ENCODE assay signal across 2 cellular contexts in the genomic region with DNA sequence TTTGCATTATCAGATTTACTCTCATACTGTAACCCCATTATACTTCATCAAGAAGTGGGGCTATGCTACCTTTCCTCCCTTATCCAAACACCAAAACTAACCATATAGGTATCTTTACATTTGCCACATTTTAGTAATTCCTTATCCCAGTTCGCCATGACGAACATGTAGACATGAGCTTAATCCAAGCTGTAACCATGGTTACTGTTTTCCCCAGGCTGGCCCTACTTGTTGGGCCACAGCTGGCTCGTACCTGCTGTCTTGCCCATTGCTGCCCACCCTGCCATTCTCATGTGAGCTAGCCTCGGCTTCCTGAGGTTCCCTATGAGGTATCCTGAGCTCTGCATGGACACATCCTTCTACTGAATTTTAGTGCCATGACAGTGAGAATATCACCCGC.
TF ChIP-seq lines count a peak whose summit lies in the region.

No MANE protein-coding gene starts in this region.

TF ChIP-seq in HepG2, 621 proteins besides CTCF, POLR2A, EP300 and RAD21:
- TF ChIP-seq RFX3 (CRISPR knock-in tag; IDR thresholded peaks at IDR 0.05), result no peak
- TF ChIP-seq, protein P1, sequence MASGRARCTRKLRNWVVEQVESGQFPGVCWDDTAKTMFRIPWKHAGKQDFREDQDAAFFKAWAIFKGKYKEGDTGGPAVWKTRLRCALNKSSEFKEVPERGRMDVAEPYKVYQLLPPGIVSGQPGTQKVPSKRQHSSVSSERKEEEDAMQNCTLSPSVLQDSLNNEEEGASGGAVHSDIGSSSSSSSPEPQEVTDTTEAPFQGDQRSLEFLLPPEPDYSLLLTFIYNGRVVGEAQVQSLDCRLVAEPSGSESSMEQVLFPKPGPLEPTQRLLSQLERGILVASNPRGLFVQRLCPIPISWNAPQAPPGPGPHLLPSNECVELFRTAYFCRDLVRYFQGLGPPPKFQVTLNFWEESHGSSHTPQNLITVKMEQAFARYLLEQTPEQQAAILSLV (CRISPR knock-in tag; IDR thresholded peaks at IDR 0.05; ENCODE audit: borderline replicate concordance), result no peak
- TF ChIP-seq, protein P2, sequence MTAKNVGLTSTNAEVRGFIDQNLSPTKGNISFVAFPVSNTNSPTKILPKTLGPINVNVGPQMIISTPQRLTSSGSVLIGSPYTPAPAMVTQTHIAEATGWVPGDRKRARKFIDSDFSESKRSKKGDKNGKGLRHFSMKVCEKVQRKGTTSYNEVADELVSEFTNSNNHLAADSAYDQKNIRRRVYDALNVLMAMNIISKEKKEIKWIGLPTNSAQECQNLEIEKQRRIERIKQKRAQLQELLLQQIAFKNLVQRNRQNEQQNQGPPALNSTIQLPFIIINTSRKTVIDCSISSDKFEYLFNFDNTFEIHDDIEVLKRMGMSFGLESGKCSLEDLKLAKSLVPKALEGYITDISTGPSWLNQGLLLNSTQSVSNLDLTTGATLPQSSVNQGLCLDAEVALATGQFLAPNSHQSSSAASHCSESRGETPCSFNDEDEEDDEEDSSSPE (CRISPR knock-in tag; IDR thresholded peaks at IDR 0.05), result no peak
- TF ChIP-seq, protein P3, sequence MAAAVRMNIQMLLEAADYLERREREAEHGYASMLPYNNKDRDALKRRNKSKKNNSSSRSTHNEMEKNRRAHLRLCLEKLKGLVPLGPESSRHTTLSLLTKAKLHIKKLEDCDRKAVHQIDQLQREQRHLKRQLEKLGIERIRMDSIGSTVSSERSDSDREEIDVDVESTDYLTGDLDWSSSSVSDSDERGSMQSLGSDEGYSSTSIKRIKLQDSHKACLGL (CRISPR knock-in tag; IDR thresholded peaks at IDR 0.05), result no peak
- peak; percentile 53; the same call in 1 of the 2 replicates for TF ChIP-seq RFX1 (IDR thresholded peaks at IDR 0.05)
- TF ChIP-seq, protein P4, sequence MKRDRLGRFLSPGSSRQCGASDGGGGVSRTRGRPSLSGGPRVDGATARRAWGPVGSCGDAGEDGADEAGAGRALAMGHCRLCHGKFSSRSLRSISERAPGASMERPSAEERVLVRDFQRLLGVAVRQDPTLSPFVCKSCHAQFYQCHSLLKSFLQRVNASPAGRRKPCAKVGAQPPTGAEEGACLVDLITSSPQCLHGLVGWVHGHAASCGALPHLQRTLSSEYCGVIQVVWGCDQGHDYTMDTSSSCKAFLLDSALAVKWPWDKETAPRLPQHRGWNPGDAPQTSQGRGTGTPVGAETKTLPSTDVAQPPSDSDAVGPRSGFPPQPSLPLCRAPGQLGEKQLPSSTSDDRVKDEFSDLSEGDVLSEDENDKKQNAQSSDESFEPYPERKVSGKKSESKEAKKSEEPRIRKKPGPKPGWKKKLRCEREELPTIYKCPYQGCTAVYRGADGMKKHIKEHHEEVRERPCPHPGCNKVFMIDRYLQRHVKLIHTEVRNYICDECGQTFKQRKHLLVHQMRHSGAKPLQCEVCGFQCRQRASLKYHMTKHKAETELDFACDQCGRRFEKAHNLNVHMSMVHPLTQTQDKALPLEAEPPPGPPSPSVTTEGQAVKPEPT (CRISPR knock-in tag; IDR thresholded peaks at IDR 0.05; ENCODE audit: low read depth), result no peak
- no peak for TF ChIP-seq ZNF841 (CRISPR knock-in tag; IDR thresholded peaks at IDR 0.05; ENCODE audit: borderline replicate concordance)
TF ChIP-seq in HepG2: peak in this region for 1.

TF ChIP-seq in K562, 482 proteins besides CTCF, POLR2A, EP300 and RAD21:
- no peak for TF ChIP-seq ZNF324 (CRISPR knock-in tag; IDR thresholded peaks at IDR 0.05)
- TF ChIP-seq RFX1 (IDR thresholded peaks at IDR 0.05), result peak; percentile 70
- TF ChIP-seq NR2F6 (CRISPR knock-in tag; IDR thresholded peaks at IDR 0.05), result no peak
- no peak for TF ChIP-seq SRF (CRISPR knock-in tag; IDR thresholded peaks at IDR 0.05)
